9 cellular contexts compared by ENCODE assay signal in genomic region chr16:21684199-21684598, GRCh38. TPM values are rescaled to one million over a fixed set of nuclear protein-coding genes. Genes with fewer than 3 reads are reported as not detected.
DNase-seq lines count a peak whose midpoint lies in the region; ATAC-seq and TF ChIP-seq lines count a peak whose summit lies in the region.
"Had no signal": no experiment of that assay in that cellular context is flagged by ENCODE, and none has a peak within 500 bp of the region (broad histone marks: within the 10 kb centered on the region; RNA-seq: fewer than 3 reads in every experiment).

No MANE protein-coding gene starts in this region.

- intact Hi-C loops in mammary epithelial cell (cut with micrococcal nuclease) = no loop called here
- intact Hi-C loops in left lung (cut with DNase I) = no loop called here

- H2AFZ ChIP-seq in mammary epithelial cell (ENCODE audit: low read depth, low read length) = no peak overlapping the region

- H3K4me3 ChIP-seq in mammary epithelial cell (replicated peaks in 1 of 3; ENCODE audit: insufficient read depth in 1 of 3, low read depth in 2 of 3, low read length in 3 of 3) (no peak overlapping the region), left lung (no peak overlapping the region)
- H3K4me3 ChIP-seq: pancreas had no signal

- CTCF ChIA-PET in mammary epithelial cell (lab: Charles Lee; ENCODE audit: low non-redundant PET) = no interaction called here

- no peak overlapping the region for H3K27ac ChIP-seq in mammary epithelial cell (ENCODE audit: insufficient read depth, low read depth, low read length)
- H3K27ac ChIP-seq in left lung = no peak overlapping the region
- H3K27ac ChIP-seq: pancreas had no signal

- H3K36me3 ChIP-seq in mammary epithelial cell (ENCODE audit: insufficient read depth, low read length) = no peaks in the 10 kb centered on the region
- H3K36me3 ChIP-seq in left lung = no peaks in the 10 kb centered on the region
- H3K36me3 ChIP-seq: pancreas had no signal

- TF ChIP-seq CTCF in mammary epithelial cell (conservative IDR thresholded peaks at IDR 0.05 in 1 of 2, IDR thresholded peaks at IDR 0.05 in 1 of 2; ENCODE audit: extremely low read depth in 1 of 2, insufficient read depth in 1 of 2, low read depth in 1 of 2, low read length in 2 of 2) (peak; percentile 41 to 45), left lung (IDR thresholded peaks at IDR 0.05) (peak in 1 of 2 donors; percentile 29)

- no TSS peak for BruUV-seq in mammary epithelial cell (replicated peaks; lab: Mats Ljungman, UMichigan)

- no peak overlapping the region for H3K4me2 ChIP-seq in mammary epithelial cell (ENCODE audit: insufficient read depth, low read depth, low read length)

- no peaks in the 10 kb centered on the region for H3K79me2 ChIP-seq in mammary epithelial cell (ENCODE audit: insufficient read depth, low read length)

- no peaks in the 10 kb centered on the region for H3K27me3 ChIP-seq in mammary epithelial cell (ENCODE audit: insufficient read depth, low read length)
- H3K27me3 ChIP-seq in left lung = no peaks in the 10 kb centered on the region
- H3K27me3 ChIP-seq: pancreas had no signal

- dilution Hi-C loops in mammary epithelial cell (cut with HindIII; ENCODE audit: low sequenced_read_pairs) = no loop called here

- H3K9me3 ChIP-seq in mammary epithelial cell (replicated peaks; ENCODE audit: insufficient read depth, low read length) = no peaks in the 10 kb centered on the region
- no peaks in the 10 kb centered on the region for H3K9me3 ChIP-seq in left lung
- H3K9me3 ChIP-seq: pancreas had no signal

- H3K9ac ChIP-seq in mammary epithelial cell (ENCODE audit: insufficient read depth, low read length) = no peak overlapping the region

- in situ Hi-C loops in mammary epithelial cell (cut with MboI; ENCODE audit: low sequenced_read_pairs in 2 of 2) = no loop called here

- ATAC-seq in left lung (no peak), GM21390 (IDR thresholded peaks at IDR 0.05; ENCODE audit: unreplicated experiment) (no peak)
- ATAC-seq: pancreas had no signal

- WGBS in mammary epithelial cell (ENCODE audit: low coverage, missing lambda C conversion rate) = 39% methylated on average over 6 of the region's 6 CpGs

- DNase-seq in NCI-H2029 (lab: John Stamatoyannopoulos, UW) = peak; percentile 47
- no peak for DNase-seq in NCI-H2029 treated with DMSO at 0.1 percent for 48 hours (lab: John Stamatoyannopoulos, UW)
- DNase-seq in NCI-H2196 (lab: John Stamatoyannopoulos, UW; ENCODE audit: unreplicated experiment) = peak; percentile 51
- DNase-seq in mammary epithelial cell = no peak
- DNase-seq in stimulated activated CD4-positive, alpha-beta T cell treated with anti-CD3 and anti-CD28 coated beads, Interleukin-12 subunit alpha, Interleukin-12 subunit beta, amount 100 ng/mL, for 48 hours (ENCODE audit: low read depth in 2 of 3, low spot score in 1 of 3) = peak; percentile 25 to 49 (median 43)
- no peak for DNase-seq in midbrain (lab: John Stamatoyannopoulos, UW)
- DNase-seq in left lung = no peak

- no peaks in the 10 kb centered on the region for H4K20me1 ChIP-seq in mammary epithelial cell (ENCODE audit: insufficient read depth, low read length)

- no peaks in the 10 kb centered on the region for H3K4me1 ChIP-seq in mammary epithelial cell (ENCODE audit: insufficient read depth, low read length)
- H3K4me1 ChIP-seq in left lung = no peaks in the 10 kb centered on the region
- H3K4me1 ChIP-seq: pancreas had no signal

RNA-seq across cellular contexts. Expression of gene OTOA, which starts 20.4 kb away (rescaled TPM):
- total RNA-seq in mammary epithelial cell (1 to 10 TPM in 1 of 2 donors, under 1 TPM in 1; 0.21 to 1.5 TPM), left lung (1 to 10 TPM in 1 of 2 donors, under 1 TPM in 1; 0.97 to 1.1 TPM)
- polyA plus RNA-seq in mammary epithelial cell = 0.07 TPM
- not detected for polyA minus RNA-seq in mammary epithelial cell
- polyA plus RNA-seq: pancreas had no signal

RNA-seq across cellular contexts. Expression of gene IGSF6, which starts 31.8 kb away (rescaled TPM):
- total RNA-seq in mammary epithelial cell (not detected), left lung (10 to 100 TPM; 50.7 to 65.4 TPM)
- not detected for polyA plus RNA-seq in mammary epithelial cell
- polyA minus RNA-seq in mammary epithelial cell = not detected

Comparison
In these comparisons a context has a peak if more than half of its experiments do, and no peak if none do; other contexts are left out.
1. DNase-seq: peak in NCI-H2029 (single experiment), NCI-H2196 (single experiment) and stimulated activated CD4-positive, alpha-beta T cell treated with anti-CD3 and anti-CD28 coated beads, Interleukin-12 subunit alpha, Interleukin-12 subunit beta, amount 100 ng/mL, for 48 hours (3 of 3); none in NCI-H2029 treated with DMSO at 0.1 percent for 48 hours (single experiment), mammary epithelial cell (single experiment), midbrain (single experiment) and left lung (0 of 2).
2. RNA of gene IGSF6, which starts 31.8 kb away (total RNA-seq): 50.7 to 65.4 TPM in left lung; not detected in mammary epithelial cell; every median in the first group is over 10 times any median in the second.